ENCODE assay signal across 8 cellular contexts in the genomic region with DNA sequence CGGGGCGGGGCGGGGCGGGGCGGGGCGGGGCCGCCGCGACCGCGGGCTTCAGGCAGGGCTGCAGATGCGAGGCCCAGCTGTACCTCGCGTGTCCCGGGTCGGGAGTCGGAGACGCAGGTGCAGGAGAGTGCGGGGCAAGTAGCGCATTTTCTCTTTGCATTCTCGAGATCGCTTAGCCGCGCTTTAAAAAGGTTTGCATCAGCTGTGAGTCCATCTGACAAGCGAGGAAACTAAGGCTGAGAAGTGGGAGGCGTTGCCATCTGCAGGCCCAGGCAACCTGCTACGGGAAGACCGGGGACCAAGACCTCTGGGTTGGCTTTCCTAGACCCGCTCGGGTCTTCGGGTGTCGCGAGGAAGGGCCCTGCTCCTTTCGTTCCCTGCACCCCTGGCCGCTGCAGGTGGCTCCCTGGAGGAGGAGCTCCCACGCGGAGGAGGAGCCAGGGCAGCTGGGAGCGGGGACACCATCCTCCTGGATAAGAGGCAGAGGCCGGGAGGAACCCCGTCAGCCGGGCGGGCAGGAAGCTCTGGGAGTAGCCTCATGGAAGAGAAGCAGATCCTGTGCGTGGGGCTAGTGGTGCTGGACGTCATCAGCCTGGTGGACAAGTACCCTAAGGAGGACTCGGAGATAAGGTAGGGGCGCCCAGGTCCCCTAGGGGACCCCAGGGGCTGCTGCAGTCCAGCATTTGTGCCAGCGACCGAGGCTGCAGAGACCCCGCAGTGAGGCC. TPM values are rescaled to one million over a fixed set of nuclear protein-coding genes. Genes with fewer than 3 reads are reported as not detected.
DNase-seq lines count a peak whose midpoint lies in the region; ATAC-seq, FAIRE-seq and TF ChIP-seq lines count a peak whose summit lies in the region.

Gene KHK (plus strand): TSS at position 51 of the 725 bp plus-strand sequence. CDS start 488 bp downstream, at position 539.

- no peak for TF ChIP-seq RAD21 in HepG2 (CRISPR knock-in tag; IDR thresholded peaks at IDR 0.05)

- FAIRE-seq in HepG2 (lab: Jason Lieb, UNC) = no peak

- H3K36me3 ChIP-seq in HepG2 (replicated peaks in 1 of 2; ENCODE audit: control insufficient read depth in 1 of 2, insufficient read depth in 2 of 2, low read length in 2 of 2) (no peaks in the 10 kb centered on the region; a peak in 3 of 5 replicates), suprapubic skin (no peaks in the 10 kb centered on the region)

- TF ChIP-seq EP300 in HepG2 (IDR thresholded peaks at IDR 0.05; ENCODE audit: low read depth in 2 of 2, low read length in 2 of 2) = no peak
- no peak for TF ChIP-seq EP300 in HepG2 (CRISPR knock-in tag; IDR thresholded peaks at IDR 0.05; ENCODE audit: borderline replicate concordance)
- TF ChIP-seq EP300 in suprapubic skin (IDR thresholded peaks at IDR 0.05) = no peak

- peak within 1 kb of the TSS; percentile 90 for H3K4me3 Mint-ChIP-seq in activated CD4-positive, alpha-beta T cell treated with anti-CD3 and anti-CD28 coated beads, Interleukin-2, amount 10 ng/mL, durations not matched to agents 24 days and 14 days

- in situ Hi-C loops in T47D (cut with HindIII; ENCODE audit: low pct_unique_long_range_greater_than_20kb, low sequenced_read_pairs) = no loop called here
- in situ Hi-C loops in HepG2 (cut with HindIII; ENCODE audit: extremely low pct_ligation_motif_present, low pct_unique_long_range_greater_than_20kb) = no loop called here

- POLR2A ChIA-PET in HepG2 (lab: Yijun Ruan, JAX) = interaction anchor here (0.7 to 9.2 kb wide), 19 partner anchors 9 to 216 kb away, joined by 3 to 106 read pairs (median 4); partner anchors contain the start of genes ABHD1, AGBL5, ATRAID and OST4

- CTCF ChIA-PET in HepG2 (lab: Yijun Ruan, JAX; ENCODE audit: low intra/inter-chr PET ratio, low total read pairs) = interaction anchor here (0.8 to 2.0 kb wide), 4 partner anchors 11 to 217 kb away, joined by 3 to 9 read pairs (median 4); no protein-coding TSS in a partner anchor

- H3K4me1 ChIP-seq in HepG2 (ENCODE audit: insufficient read depth, low read length) (peaks cover 74% of the 10 kb centered on the region), suprapubic skin (peaks cover 39% of the 10 kb centered on the region)

- no peak for TF ChIP-seq CTCF in HFF-Myc (IDR thresholded peaks at IDR 0.05; ENCODE audit: low read depth, low read length, missing control alignments)
- TF ChIP-seq CTCF in HepG2 (CRISPR knock-in tag; IDR thresholded peaks at IDR 0.05) = no peak; the same call in 1 of the 2 replicates
- no peak for TF ChIP-seq CTCF in suprapubic skin (IDR thresholded peaks at IDR 0.05)

- TSS peak; percentile 57 for BruUV-seq in HepG2 (replicated peaks; lab: Mats Ljungman, UMichigan)

- peak within 1 kb of the TSS; percentile 74 for H3K9ac ChIP-seq in HepG2 (ENCODE audit: insufficient read depth, low read depth, low read length)

- peaks cover 25% of the 10 kb centered on the region for H3K4me1 Mint-ChIP-seq in activated CD4-positive, alpha-beta T cell treated with anti-CD3 and anti-CD28 coated beads, Interleukin-2, amount 10 ng/mL, durations not matched to agents 24 days and 14 days

- TF ChIP-seq POLR2A in HepG2 (IDR thresholded peaks at IDR 0.05; ENCODE audit: insufficient read depth in 1 of 2, low read depth in 2 of 2, low read length in 2 of 2) (peak in 1 of 2 experiments; percentile 61; a peak in 1 of 4 replicates), suprapubic skin (IDR thresholded peaks at IDR 0.05) (no peak)

- H3K4me3 ChIP-seq in HFF-Myc (replicated peaks; ENCODE audit: low read depth, low read length) (peak within 1 kb of the TSS; percentile 60), HepG2 (replicated peaks in 1 of 3; ENCODE audit: insufficient read depth in 1 of 3, low read depth in 2 of 3, low read length in 3 of 3) (peak within 1 kb of the TSS; percentile 74 to 99 (median 75)), suprapubic skin (peak within 1 kb of the TSS; percentile 73)

- H3K4me2 ChIP-seq in HepG2 (ENCODE audit: low read depth, low read length) = peak within 1 kb of the TSS; percentile 97

- H3K27me3 ChIP-seq in HepG2 (ENCODE audit: control insufficient read depth in 1 of 2, insufficient read depth in 2 of 2, low read length in 2 of 2) = no peaks in the 10 kb centered on the region
- no peaks in the 10 kb centered on the region for H3K27me3 ChIP-seq in suprapubic skin

- ATAC-seq in HepG2 = peak; percentile 69

- no peaks in the 10 kb centered on the region for H4K20me1 ChIP-seq in HepG2 (ENCODE audit: insufficient read depth, low read length)

- H3K9me3 ChIP-seq in HepG2 (ENCODE audit: low read length) = no peaks in the 10 kb centered on the region
- no peaks in the 10 kb centered on the region for H3K9me3 ChIP-seq in suprapubic skin

- no peak for DNase-seq in activated CD4-positive, alpha-beta T cell treated with anti-CD3 and anti-CD28 coated beads, Interleukin-2, amount 10 ng/mL, durations not matched to agents 24 days and 14 days
- no peak for DNase-seq in activated CD4-positive, alpha-beta T cell treated with anti-CD3 and anti-CD28 coated beads, Interleukin-2, amount 50 U/mL, for 1 hour
- DNase-seq in HFF-Myc (ENCODE audit: extremely low read depth, low read depth) (no peak), NCI-H526 (lab: John Stamatoyannopoulos, UW) (peak; percentile 37 to 80), T47D (ENCODE audit: low read depth in 1 of 2, low spot score in 1 of 2) (peak; percentile 44 to 69), HepG2 (ENCODE audit: low spot score) (peak; percentile 58), suprapubic skin (ENCODE audit: low spot score in 2 of 2) (no peak), globus pallidus (ENCODE audit: low spot score) (no peak)

- intact Hi-C loops in activated CD4-positive, alpha-beta T cell treated with anti-CD3 and anti-CD28 coated beads, Interleukin-2, amount 10 ng/mL, durations not matched to agents 24 days and 14 days (cut with micrococcal nuclease) = loop anchor here (1.0 to 5.0 kb wide), 5 partner anchors 16 to 125 kb away; partner anchors contain the start of genes ATRAID, OST4, PREB and SLC5A6
- intact Hi-C loops in HepG2 (cut with micrococcal nuclease; ENCODE audit: unreplicated experiment) = loop anchor here (1.0 to 10.0 kb wide), 4 partner anchors 37 to 1160 kb away; partner anchors contain the start of gene TMEM214

- no peaks in the 10 kb centered on the region for H3K9me3 Mint-ChIP-seq in activated CD4-positive, alpha-beta T cell treated with anti-CD3 and anti-CD28 coated beads, Interleukin-2, amount 10 ng/mL, durations not matched to agents 24 days and 14 days

- H3K79me2 ChIP-seq in HepG2 (ENCODE audit: insufficient read depth, low read length) = peaks cover 46% of the 10 kb centered on the region

- no peaks in the 10 kb centered on the region for H3K36me3 Mint-ChIP-seq in activated CD4-positive, alpha-beta T cell treated with anti-CD3 and anti-CD28 coated beads, Interleukin-2, amount 10 ng/mL, durations not matched to agents 24 days and 14 days (ENCODE audit: low read depth)

- peak within 1 kb of the TSS; percentile 91 for H3K27ac Mint-ChIP-seq in activated CD4-positive, alpha-beta T cell treated with anti-CD3 and anti-CD28 coated beads, Interleukin-2, amount 10 ng/mL, durations not matched to agents 24 days and 14 days

- no peak within 1 kb of the TSS for H2AFZ ChIP-seq in HepG2 (ENCODE audit: low read length)

- peak within 1 kb of the TSS; percentile 65 for H3K27ac ChIP-seq in HepG2 (ENCODE audit: extremely low read length, insufficient read depth, low read length)
- H3K27ac ChIP-seq in suprapubic skin = peak within 1 kb of the TSS; percentile 79

- WGBS in HepG2 (ENCODE audit: low lambda C conversion rate) = 0% methylated on average over 30 of the region's 49 CpGs
- 17% methylated on average over 10 of the region's 49 CpGs for WGBS in suprapubic skin

- no peaks in the 10 kb centered on the region for H3K27me3 Mint-ChIP-seq in activated CD4-positive, alpha-beta T cell treated with anti-CD3 and anti-CD28 coated beads, Interleukin-2, amount 10 ng/mL, durations not matched to agents 24 days and 14 days

TF ChIP-seq in HepG2, 621 proteins besides CTCF, POLR2A, EP300 and RAD21 (continues in another document):
- TF ChIP-seq HOXA3 (CRISPR knock-in tag; IDR thresholded peaks at IDR 0.05) = no peak; the same call in 1 of the 2 replicates
- 0 out of 2 replicates have a peak, but pooled peaks have one; percentile 22 for TF ChIP-seq KLF6 (CRISPR knock-in tag; IDR thresholded peaks at IDR 0.05)
- TF ChIP-seq HNRNPL (IDR thresholded peaks at IDR 0.05; ENCODE audit: low read depth, low read length) = 0 out of 2 replicates have a peak, but pooled peaks have one; percentile 36
- TF ChIP-seq SIN3B (IDR thresholded peaks at IDR 0.05; ENCODE audit: low read length) = no peak
- TF ChIP-seq SIN3A (IDR thresholded peaks at IDR 0.05; ENCODE audit: borderline replicate concordance, low read depth, low read length) = peak; percentile 8
- 0 out of 2 replicates have a peak, but pooled peaks have one; percentile 10 for TF ChIP-seq FOXA3 (CRISPR knock-in tag; IDR thresholded peaks at IDR 0.05)
- peak; percentile 81; the same call in 1 of the 2 replicates for TF ChIP-seq ZBTB38 (CRISPR knock-in tag; IDR thresholded peaks at IDR 0.05)

RNA-seq across cellular contexts. Expression of gene KHK, which starts in this region (rescaled TPM):
- total RNA-seq in activated CD4-positive, alpha-beta T cell treated with anti-CD3 and anti-CD28 coated beads, Interleukin-2, amount 10 ng/mL, durations not matched to agents 24 days and 14 days = 13.4 and 13.9 TPM in 2 replicates
- total RNA-seq in HepG2 (2016; rRNA removed; fragmentation: Illumina TruSeq; extraction: Trizol) (29.9 and 40.9 TPM in 2 replicates), suprapubic skin (1 to 10 TPM; 2.8 to 6.3 (median 3.8) TPM)
- 8.1 and 9.7 TPM in 2 replicates for total RNA-seq in HepG2 (2016; cell fraction: cytosol; rRNA removed; fragmentation: Illumina TruSeq; extraction: Trizol; ENCODE audit: low read depth)
- 31.6 and 41.5 TPM in 2 replicates for total RNA-seq in HepG2 (2016; cell fraction: insoluble cytoplasmic fraction; rRNA removed; fragmentation: Illumina TruSeq; extraction: Trizol)
- total RNA-seq in HepG2 (2016; cell fraction: membrane; rRNA removed; fragmentation: Illumina TruSeq; extraction: Trizol) = 15.4 and 18.4 TPM in 2 replicates
- 34.9 and 38.4 TPM in 2 replicates for total RNA-seq in HepG2 (2016; cell fraction: nucleus; rRNA removed; fragmentation: Illumina TruSeq; extraction: Trizol)
- 99.2 and 139 TPM in 2 replicates for polyA plus RNA-seq in HepG2 (2011; rRNA removed)
- 93.9 and 100.0 TPM in 2 replicates for polyA plus RNA-seq in HepG2 (2011; cell fraction: cytosol; rRNA removed)
- polyA plus RNA-seq in HepG2 (2011; cell fraction: nucleus; rRNA removed) = 195 and 260 TPM in 2 replicates
- polyA plus RNA-seq in HepG2 (2012) = 128 and 136 TPM in 2 replicates
- 12.3 and 15.8 TPM in 2 replicates for polyA plus RNA-seq in HepG2 (2016; cell fraction: cytosol; fragmentation: Illumina TruSeq; extraction: Trizol; ENCODE audit: low read depth)
- polyA plus RNA-seq in HepG2 (2016; cell fraction: insoluble cytoplasmic fraction; fragmentation: Illumina TruSeq; extraction: Trizol; ENCODE audit: low read depth) = 39.2 and 45.9 TPM in 2 replicates
- polyA plus RNA-seq in HepG2 (2016; cell fraction: membrane; fragmentation: Illumina TruSeq; extraction: Trizol; ENCODE audit: low read depth) = 14.9 and 20.8 TPM in 2 replicates
- polyA plus RNA-seq in HepG2 (2016; cell fraction: nucleus; fragmentation: Illumina TruSeq; extraction: Trizol; ENCODE audit: insufficient read depth, low read depth) = 94.3 and 95.6 TPM in 2 replicates
- polyA minus RNA-seq in HepG2 (2011; rRNA and poly(A)+ RNA removed; ENCODE audit: low replicate concordance) = 6.9 and 106 TPM in 2 replicates
- 29.4 and 50.9 TPM in 2 replicates for polyA minus RNA-seq in HepG2 (2011; cell fraction: cytosol; rRNA and poly(A)+ RNA removed)
- polyA minus RNA-seq in HepG2 (2011; cell fraction: nucleus; rRNA and poly(A)+ RNA removed) = 51.5 and 66.5 TPM in 2 replicates

Comparison
In these comparisons a context has a peak if more than half of its experiments do, and no peak if none do; other contexts are left out.
1. DNase-seq: peak in NCI-H526 (2 of 2), T47D (2 of 2) and HepG2 (single experiment); none in activated CD4-positive, alpha-beta T cell treated with anti-CD3 and anti-CD28 coated beads, Interleukin-2, amount 10 ng/mL, durations not matched to agents 24 days and 14 days (single experiment), activated CD4-positive, alpha-beta T cell treated with anti-CD3 and anti-CD28 coated beads, Interleukin-2, amount 50 U/mL, for 1 hour (single experiment), HFF-Myc (single experiment), suprapubic skin (0 of 2) and globus pallidus (single experiment).
2. Peak in every context shown above with its lines, with median percentiles within 50 percentile points of each other: H3K4me3 ChIP-seq.